ENCODE assay signal across 6 cellular contexts in the genomic region with DNA sequence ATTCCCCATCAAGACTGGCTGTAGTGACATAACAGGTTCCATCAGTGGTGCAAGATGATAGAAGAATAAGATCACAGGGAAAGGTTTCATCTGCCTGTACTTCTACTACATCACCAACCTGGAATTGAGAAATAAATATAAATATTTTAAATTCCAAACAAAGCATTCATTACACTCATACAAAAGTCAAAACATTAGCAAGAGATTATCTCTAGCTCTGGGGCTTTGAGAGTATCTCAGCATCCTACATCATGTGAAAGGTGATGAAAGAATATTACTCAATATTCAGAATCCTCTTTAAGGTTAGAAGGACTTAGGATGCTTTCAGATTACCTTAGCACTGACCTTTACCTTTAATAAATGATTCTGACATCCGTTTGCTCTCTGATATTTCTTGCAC.
"Had no signal": no experiment of that assay in that cellular context is flagged by ENCODE, and none has a peak within 500 bp of the region (broad histone marks: within the 10 kb centered on the region; RNA-seq: fewer than 3 reads in every experiment).

No MANE protein-coding gene starts in this region.

- FAIRE-seq: HepG2, HTR-8/SVneo, K562 had no signal

- H3K9me3 Mint-ChIP-seq: IgD-negative memory B cell had no signal

- H3K4me1 Mint-ChIP-seq: IgD-negative memory B cell had no signal

- H3K4me3 Mint-ChIP-seq: IgD-negative memory B cell had no signal

- H3K27ac ChIP-seq: HL-60 had no signal

- DNase-seq: IMR-90 had no signal

- H3K4me3 ChIP-seq: K562 had no signal

- H3K27ac Mint-ChIP-seq: IgD-negative memory B cell had no signal

- H3K27me3 Mint-ChIP-seq: IgD-negative memory B cell had no signal
